1 cellular context compared by ENCODE assay signal in genomic region chr4:37138789-37139188, GRCh38.
TF ChIP-seq lines count a peak whose summit lies in the region.

No MANE protein-coding gene starts in this region.

TF ChIP-seq in GM12878, 131 proteins besides CTCF, POLR2A, EP300 and RAD21 (continued from another document and continues in another):
- TF ChIP-seq, protein P1, sequence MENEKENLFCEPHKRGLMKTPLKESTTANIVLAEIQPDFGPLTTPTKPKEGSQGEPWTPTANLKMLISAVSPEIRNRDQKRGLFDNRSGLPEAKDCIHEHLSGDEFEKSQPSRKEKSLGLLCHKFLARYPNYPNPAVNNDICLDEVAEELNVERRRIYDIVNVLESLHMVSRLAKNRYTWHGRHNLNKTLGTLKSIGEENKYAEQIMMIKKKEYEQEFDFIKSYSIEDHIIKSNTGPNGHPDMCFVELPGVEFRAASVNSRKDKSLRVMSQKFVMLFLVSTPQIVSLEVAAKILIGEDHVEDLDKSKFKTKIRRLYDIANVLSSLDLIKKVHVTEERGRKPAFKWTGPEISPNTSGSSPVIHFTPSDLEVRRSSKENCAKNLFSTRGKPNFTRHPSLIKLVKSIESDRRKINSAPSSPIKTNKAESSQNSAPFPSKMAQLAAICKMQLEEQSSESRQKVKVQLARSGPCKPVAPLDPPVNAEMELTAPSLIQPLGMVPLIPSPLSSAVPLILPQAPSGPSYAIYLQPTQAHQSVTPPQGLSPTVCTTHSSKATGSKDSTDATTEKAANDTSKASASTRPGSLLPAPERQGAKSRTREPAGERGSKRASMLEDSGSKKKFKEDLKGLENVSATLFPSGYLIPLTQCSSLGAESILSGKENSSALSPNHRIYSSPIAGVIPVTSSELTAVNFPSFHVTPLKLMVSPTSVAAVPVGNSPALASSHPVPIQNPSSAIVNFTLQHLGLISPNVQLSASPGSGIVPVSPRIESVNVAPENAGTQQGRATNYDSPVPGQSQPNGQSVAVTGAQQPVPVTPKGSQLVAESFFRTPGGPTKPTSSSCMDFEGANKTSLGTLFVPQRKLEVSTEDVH (IDR thresholded peaks at IDR 0.05; ENCODE audit: low read depth, partially characterized antibody): no peak
- TF ChIP-seq CEBPB (IDR thresholded peaks at IDR 0.05; ENCODE audit: borderline replicate concordance in 1 of 2, low read depth in 2 of 2, low read length in 2 of 2): no peak; a peak in 1 of 4 replicates
- TF ChIP-seq SP1 (IDR thresholded peaks at IDR 0.05; ENCODE audit: low read depth, low read length): no peak
- TF ChIP-seq STAT1 (conservative IDR thresholded peaks at IDR 0.05): no peak
- TF ChIP-seq ATF2 (IDR thresholded peaks at IDR 0.05; ENCODE audit: low read length): peak; percentile 49; the same call in 1 of the 2 replicates
- no peak for TF ChIP-seq SKIL (IDR thresholded peaks at IDR 0.05; ENCODE audit: low read depth, poor library complexity, severe bottlenecking)
- no peak for TF ChIP-seq CREB1 (IDR thresholded peaks at IDR 0.05; ENCODE audit: low read depth)
- TF ChIP-seq CBX5 (IDR thresholded peaks at IDR 0.05; ENCODE audit: low read depth): no peak
- no peak for TF ChIP-seq KAT2A (conservative IDR thresholded peaks at IDR 0.05; ENCODE audit: control insufficient read depth, low read depth, low read length)
- 0 out of 2 replicates have a peak, but pooled peaks have one; percentile 52 for TF ChIP-seq BCL11A (IDR thresholded peaks at IDR 0.05; ENCODE audit: low read depth, low read length)
- TF ChIP-seq JUNB (IDR thresholded peaks at IDR 0.05): peak; percentile 63
- TF ChIP-seq, protein P2, sequence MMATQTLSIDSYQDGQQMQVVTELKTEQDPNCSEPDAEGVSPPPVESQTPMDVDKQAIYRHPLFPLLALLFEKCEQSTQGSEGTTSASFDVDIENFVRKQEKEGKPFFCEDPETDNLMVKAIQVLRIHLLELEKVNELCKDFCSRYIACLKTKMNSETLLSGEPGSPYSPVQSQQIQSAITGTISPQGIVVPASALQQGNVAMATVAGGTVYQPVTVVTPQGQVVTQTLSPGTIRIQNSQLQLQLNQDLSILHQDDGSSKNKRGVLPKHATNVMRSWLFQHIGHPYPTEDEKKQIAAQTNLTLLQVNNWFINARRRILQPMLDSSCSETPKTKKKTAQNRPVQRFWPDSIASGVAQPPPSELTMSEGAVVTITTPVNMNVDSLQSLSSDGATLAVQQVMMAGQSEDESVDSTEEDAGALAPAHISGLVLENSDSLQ (IDR thresholded peaks at IDR 0.05): no peak
- no peak for TF ChIP-seq ZNF687 (IDR thresholded peaks at IDR 0.05)
- no peak for TF ChIP-seq E4F1 (IDR thresholded peaks at IDR 0.05; ENCODE audit: borderline replicate concordance, partially characterized antibody)
- TF ChIP-seq FOXK2 (IDR thresholded peaks at IDR 0.05): no peak
- TF ChIP-seq TCF12 (IDR thresholded peaks at IDR 0.05; ENCODE audit: low read depth, low read length): no peak
- no peak for TF ChIP-seq RB1 (IDR thresholded peaks at IDR 0.05; ENCODE audit: borderline replicate concordance)
- no peak for TF ChIP-seq ZNF207 (IDR thresholded peaks at IDR 0.05; ENCODE audit: borderline replicate concordance)
- no peak for TF ChIP-seq ZSCAN29 (IDR thresholded peaks at IDR 0.05)
- peak; percentile 66 for TF ChIP-seq EED (IDR thresholded peaks at IDR 0.05; ENCODE audit: low read depth)
- TF ChIP-seq, protein P3, sequence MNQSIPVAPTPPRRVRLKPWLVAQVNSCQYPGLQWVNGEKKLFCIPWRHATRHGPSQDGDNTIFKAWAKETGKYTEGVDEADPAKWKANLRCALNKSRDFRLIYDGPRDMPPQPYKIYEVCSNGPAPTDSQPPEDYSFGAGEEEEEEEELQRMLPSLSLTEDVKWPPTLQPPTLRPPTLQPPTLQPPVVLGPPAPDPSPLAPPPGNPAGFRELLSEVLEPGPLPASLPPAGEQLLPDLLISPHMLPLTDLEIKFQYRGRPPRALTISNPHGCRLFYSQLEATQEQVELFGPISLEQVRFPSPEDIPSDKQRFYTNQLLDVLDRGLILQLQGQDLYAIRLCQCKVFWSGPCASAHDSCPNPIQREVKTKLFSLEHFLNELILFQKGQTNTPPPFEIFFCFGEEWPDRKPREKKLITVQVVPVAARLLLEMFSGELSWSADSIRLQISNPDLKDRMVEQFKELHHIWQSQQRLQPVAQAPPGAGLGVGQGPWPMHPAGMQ (IDR thresholded peaks at IDR 0.05; ENCODE audit: borderline replicate concordance): no peak
- peak in 1 of 2 experiments; percentile 43; a peak in 1 of 4 replicates for TF ChIP-seq IKZF2 (IDR thresholded peaks at IDR 0.05)
- TF ChIP-seq FOXM1 (IDR thresholded peaks at IDR 0.05; ENCODE audit: low read depth, low read length): peak; percentile 34; the same call in 1 of the 2 replicates
- TF ChIP-seq, protein P4, sequence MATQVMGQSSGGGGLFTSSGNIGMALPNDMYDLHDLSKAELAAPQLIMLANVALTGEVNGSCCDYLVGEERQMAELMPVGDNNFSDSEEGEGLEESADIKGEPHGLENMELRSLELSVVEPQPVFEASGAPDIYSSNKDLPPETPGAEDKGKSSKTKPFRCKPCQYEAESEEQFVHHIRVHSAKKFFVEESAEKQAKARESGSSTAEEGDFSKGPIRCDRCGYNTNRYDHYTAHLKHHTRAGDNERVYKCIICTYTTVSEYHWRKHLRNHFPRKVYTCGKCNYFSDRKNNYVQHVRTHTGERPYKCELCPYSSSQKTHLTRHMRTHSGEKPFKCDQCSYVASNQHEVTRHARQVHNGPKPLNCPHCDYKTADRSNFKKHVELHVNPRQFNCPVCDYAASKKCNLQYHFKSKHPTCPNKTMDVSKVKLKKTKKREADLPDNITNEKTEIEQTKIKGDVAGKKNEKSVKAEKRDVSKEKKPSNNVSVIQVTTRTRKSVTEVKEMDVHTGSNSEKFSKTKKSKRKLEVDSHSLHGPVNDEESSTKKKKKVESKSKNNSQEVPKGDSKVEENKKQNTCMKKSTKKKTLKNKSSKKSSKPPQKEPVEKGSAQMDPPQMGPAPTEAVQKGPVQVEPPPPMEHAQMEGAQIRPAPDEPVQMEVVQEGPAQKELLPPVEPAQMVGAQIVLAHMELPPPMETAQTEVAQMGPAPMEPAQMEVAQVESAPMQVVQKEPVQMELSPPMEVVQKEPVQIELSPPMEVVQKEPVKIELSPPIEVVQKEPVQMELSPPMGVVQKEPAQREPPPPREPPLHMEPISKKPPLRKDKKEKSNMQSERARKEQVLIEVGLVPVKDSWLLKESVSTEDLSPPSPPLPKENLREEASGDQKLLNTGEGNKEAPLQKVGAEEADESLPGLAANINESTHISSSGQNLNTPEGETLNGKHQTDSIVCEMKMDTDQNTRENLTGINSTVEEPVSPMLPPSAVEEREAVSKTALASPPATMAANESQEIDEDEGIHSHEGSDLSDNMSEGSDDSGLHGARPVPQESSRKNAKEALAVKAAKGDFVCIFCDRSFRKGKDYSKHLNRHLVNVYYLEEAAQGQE (IDR thresholded peaks at IDR 0.05; ENCODE audit: low read depth, low read length): no peak
- no peak for TF ChIP-seq CUX1 (IDR thresholded peaks at IDR 0.05; ENCODE audit: insufficient replicate concordance, low read depth, low read length)
- no peak for TF ChIP-seq TCF3 (IDR thresholded peaks at IDR 0.05; ENCODE audit: borderline replicate concordance, insufficient read depth, low read depth, low read length)
- no peak for TF ChIP-seq ATF3 (IDR thresholded peaks at IDR 0.05; ENCODE audit: borderline replicate concordance, extremely low read depth, low read depth, low read length)
